In the genomic region with DNA sequence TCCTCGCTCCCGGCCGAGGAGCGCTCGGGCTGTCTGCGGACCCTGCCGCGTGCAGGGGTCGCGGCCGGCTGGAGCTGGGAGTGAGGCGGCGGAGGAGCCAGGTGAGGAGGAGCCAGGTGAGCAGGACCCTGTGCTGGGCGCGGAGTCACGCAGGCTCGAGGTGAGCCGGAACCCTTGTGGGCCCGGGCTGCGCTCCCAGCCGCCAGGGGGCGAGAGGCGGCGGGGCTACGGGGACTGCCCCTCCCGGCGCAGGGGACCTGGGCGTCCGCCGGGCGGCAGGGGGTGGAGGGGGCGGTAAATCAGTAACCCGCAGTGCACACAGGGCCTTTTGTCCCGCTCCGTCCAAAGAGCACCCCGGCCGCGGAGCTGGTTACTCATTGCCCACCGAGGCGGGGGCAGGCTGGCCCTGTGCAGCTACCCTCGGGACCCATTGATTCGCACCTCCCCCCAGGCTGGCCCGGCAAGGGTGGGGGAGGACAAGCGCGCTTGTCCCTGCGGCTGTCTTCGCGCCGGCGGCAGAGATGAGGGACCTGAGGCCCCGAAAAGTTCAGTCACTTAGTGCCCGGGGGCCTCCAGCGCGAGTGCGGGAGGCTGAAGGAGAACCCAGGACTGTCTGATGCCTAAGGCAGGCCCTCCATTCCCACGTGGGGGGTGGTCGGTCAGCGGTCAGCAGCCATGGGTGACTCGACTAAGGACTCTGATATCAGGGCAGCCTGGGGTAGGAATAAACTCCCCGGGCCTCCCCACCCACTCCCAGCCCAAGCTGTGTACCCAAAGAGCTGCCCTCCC, we compare ENCODE assay signal across 1 cellular context.
TF ChIP-seq lines count a peak whose summit lies in the region.

No MANE protein-coding gene starts in this region.

TF ChIP-seq in IMR-90, 13 proteins besides CTCF, POLR2A, EP300 and RAD21 (continued from another document):
- TF ChIP-seq, protein P1, sequence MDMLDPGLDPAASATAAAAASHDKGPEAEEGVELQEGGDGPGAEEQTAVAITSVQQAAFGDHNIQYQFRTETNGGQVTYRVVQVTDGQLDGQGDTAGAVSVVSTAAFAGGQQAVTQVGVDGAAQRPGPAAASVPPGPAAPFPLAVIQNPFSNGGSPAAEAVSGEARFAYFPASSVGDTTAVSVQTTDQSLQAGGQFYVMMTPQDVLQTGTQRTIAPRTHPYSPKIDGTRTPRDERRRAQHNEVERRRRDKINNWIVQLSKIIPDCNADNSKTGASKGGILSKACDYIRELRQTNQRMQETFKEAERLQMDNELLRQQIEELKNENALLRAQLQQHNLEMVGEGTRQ (IDR thresholded peaks at IDR 0.05; ENCODE audit: low read depth, low read length), result no peak
- TF ChIP-seq NFE2L2 (IDR thresholded peaks at IDR 0.05; ENCODE audit: low read depth, low read length) (no peak), MAZ (IDR thresholded peaks at IDR 0.05; ENCODE audit: borderline replicate concordance, low read depth, low read length) (no peak), FOS (IDR thresholded peaks at IDR 0.05; ENCODE audit: low read depth, low read length) (no peak), BHLHE40 (IDR thresholded peaks at IDR 0.05; ENCODE audit: low read depth, low read length) (no peak), SMC3 (IDR thresholded peaks at IDR 0.05; ENCODE audit: low read depth, low read length) (no peak), RFX5 (IDR thresholded peaks at IDR 0.05; ENCODE audit: low read depth, low read length) (no peak), RCOR1 (IDR thresholded peaks at IDR 0.05; ENCODE audit: insufficient replicate concordance, low read length) (no peak), MAFK (IDR thresholded peaks at IDR 0.05; ENCODE audit: low read depth, low read length) (no peak)
- TF ChIP-seq, protein P2, sequence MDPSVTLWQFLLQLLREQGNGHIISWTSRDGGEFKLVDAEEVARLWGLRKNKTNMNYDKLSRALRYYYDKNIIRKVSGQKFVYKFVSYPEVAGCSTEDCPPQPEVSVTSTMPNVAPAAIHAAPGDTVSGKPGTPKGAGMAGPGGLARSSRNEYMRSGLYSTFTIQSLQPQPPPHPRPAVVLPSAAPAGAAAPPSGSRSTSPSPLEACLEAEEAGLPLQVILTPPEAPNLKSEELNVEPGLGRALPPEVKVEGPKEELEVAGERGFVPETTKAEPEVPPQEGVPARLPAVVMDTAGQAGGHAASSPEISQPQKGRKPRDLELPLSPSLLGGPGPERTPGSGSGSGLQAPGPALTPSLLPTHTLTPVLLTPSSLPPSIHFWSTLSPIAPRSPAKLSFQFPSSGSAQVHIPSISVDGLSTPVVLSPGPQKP (IDR thresholded peaks at IDR 0.05; ENCODE audit: borderline replicate concordance, low read depth, low read length), result no peak
